Comparison of ENCODE assay signal across 8 cellular contexts in genomic region chr17:27247071-27247957, GRCh38. TPM values are rescaled to one million over a fixed set of nuclear protein-coding genes. Genes with fewer than 3 reads are reported as not detected.
DNase-seq lines count a peak whose midpoint lies in the region; ATAC-seq and TF ChIP-seq lines count a peak whose summit lies in the region.

No MANE protein-coding gene starts in this region.

- TF ChIP-seq POLR2A in testis (IDR thresholded peaks at IDR 0.05), result no peak

- ATAC-seq in GM19463 (IDR thresholded peaks at IDR 0.05; ENCODE audit: unreplicated experiment) (no peak), HG02870 (IDR thresholded peaks at IDR 0.05; ENCODE audit: unreplicated experiment) (no peak)

- H3K36me3 ChIP-seq in MG63 (no peaks in the 10 kb centered on the region), testis (ENCODE audit: low read depth, missing control alignments) (no peaks in the 10 kb centered on the region)

- TF ChIP-seq CTCF in testis (IDR thresholded peaks at IDR 0.05), result no peak

- no peak overlapping the region for H3K27ac Mint-ChIP-seq in activated T-helper 1 cell treated with anti-CD3 and anti-CD28 coated beads, Interleukin-12 subunit alpha, Interleukin-12 subunit beta, Interleukin-2, Interleukin-4 antibody, amounts not matched to agents 30 ng/mL and 10 ng/mL and 1 ng/mL, durations not matched to agents 14 hours and 24 hours and 36 hours

- H3K4me3 ChIP-seq in MG63, result no peak overlapping the region
- H3K4me3 ChIP-seq in testis, result no peak overlapping the region

- H3K27me3 Mint-ChIP-seq in activated T-helper 1 cell treated with anti-CD3 and anti-CD28 coated beads, Interleukin-12 subunit alpha, Interleukin-12 subunit beta, Interleukin-2, Interleukin-4 antibody, amounts not matched to agents 30 ng/mL and 10 ng/mL and 1 ng/mL, durations not matched to agents 14 hours and 24 hours and 36 hours (ENCODE audit: insufficient read depth), result peaks cover 40% of the 10 kb centered on the region

- H3K4me1 ChIP-seq in testis, result peaks cover 22% of the 10 kb centered on the region

- DNase-seq in MG63, result peak; percentile 92
- DNase-seq in amniotic stem cell (lab: John Stamatoyannopoulos, UW), result peak; percentile 37
- peak; percentile 62 for DNase-seq in hepatic stellate cell (ENCODE audit: low spot score)
- peak; percentile 90 for DNase-seq in testis
- no peak for DNase-seq in DMS 273 (lab: John Stamatoyannopoulos, UW; ENCODE audit: unreplicated experiment)
- no peak for DNase-seq in activated T-helper 1 cell treated with anti-CD3 and anti-CD28 coated beads, Interleukin-12 subunit alpha, Interleukin-12 subunit beta, Interleukin-2, Interleukin-4 antibody, amounts not matched to agents 30 ng/mL and 10 ng/mL and 1 ng/mL, durations not matched to agents 14 hours and 24 hours and 36 hours (ENCODE audit: low spot score)

- peaks cover 12% of the 10 kb centered on the region for H3K4me1 Mint-ChIP-seq in activated T-helper 1 cell treated with anti-CD3 and anti-CD28 coated beads, Interleukin-12 subunit alpha, Interleukin-12 subunit beta, Interleukin-2, Interleukin-4 antibody, amounts not matched to agents 30 ng/mL and 10 ng/mL and 1 ng/mL, durations not matched to agents 14 hours and 24 hours and 36 hours (ENCODE audit: low read depth)

- no peaks in the 10 kb centered on the region for H3K9me3 Mint-ChIP-seq in activated T-helper 1 cell treated with anti-CD3 and anti-CD28 coated beads, Interleukin-12 subunit alpha, Interleukin-12 subunit beta, Interleukin-2, Interleukin-4 antibody, amounts not matched to agents 30 ng/mL and 10 ng/mL and 1 ng/mL, durations not matched to agents 14 hours and 24 hours and 36 hours

- H3K9me3 ChIP-seq in MG63, result no peaks in the 10 kb centered on the region
- H3K9me3 ChIP-seq in testis, result no peaks in the 10 kb centered on the region

- no peaks in the 10 kb centered on the region for H3K27me3 ChIP-seq in MG63
- H3K27me3 ChIP-seq in testis, result no peaks in the 10 kb centered on the region

- intact Hi-C loops in testis (cut with DNase I; ENCODE audit: low total_unique reads), result loop anchor here (10.0 kb wide), 2 partner anchors 47 to 357 kb away; partner anchors contain the start of gene WSB1
- intact Hi-C loops in activated T-helper 1 cell treated with anti-CD3 and anti-CD28 coated beads, Interleukin-12 subunit alpha, Interleukin-12 subunit beta, Interleukin-2, Interleukin-4 antibody, amounts not matched to agents 30 ng/mL and 10 ng/mL and 1 ng/mL, durations not matched to agents 14 hours and 24 hours and 36 hours (cut with micrococcal nuclease), result no loop called here

- WGBS in testis, 2 donors, result 43 to 45% methylated on average over 7 of the region's 7 CpGs

- no peak overlapping the region for H3K4me3 Mint-ChIP-seq in activated T-helper 1 cell treated with anti-CD3 and anti-CD28 coated beads, Interleukin-12 subunit alpha, Interleukin-12 subunit beta, Interleukin-2, Interleukin-4 antibody, amounts not matched to agents 30 ng/mL and 10 ng/mL and 1 ng/mL, durations not matched to agents 14 hours and 24 hours and 36 hours

- peak overlapping the region in 1 of 2 donors; percentile 57 for H3K27ac ChIP-seq in testis

- H3K36me3 Mint-ChIP-seq in activated T-helper 1 cell treated with anti-CD3 and anti-CD28 coated beads, Interleukin-12 subunit alpha, Interleukin-12 subunit beta, Interleukin-2, Interleukin-4 antibody, amounts not matched to agents 30 ng/mL and 10 ng/mL and 1 ng/mL, durations not matched to agents 14 hours and 24 hours and 36 hours (ENCODE audit: low read depth), result no peaks in the 10 kb centered on the region

RNA-seq across cellular contexts. Expression of gene WSB1, which starts 46.6 kb away (rescaled TPM):
- 46.4 and 76.4 TPM in 2 replicates for total RNA-seq in MG63 (2014; rRNA removed; shearing (Covaris generic); ENCODE audit: low replicate concordance)
- total RNA-seq in testis, result 100 to 1,000 TPM; 160 to 189 TPM
- polyA plus RNA-seq in testis (ENCODE audit: insufficient read depth, low read depth, low replicate concordance), result 126 TPM
- 90.3 and 102 TPM in 2 replicates for total RNA-seq in activated T-helper 1 cell treated with anti-CD3 and anti-CD28 coated beads, Interleukin-12 subunit alpha, Interleukin-12 subunit beta, Interleukin-2, Interleukin-4 antibody, amounts not matched to agents 30 ng/mL and 10 ng/mL and 1 ng/mL, durations not matched to agents 14 hours and 24 hours and 36 hours

Comparison
In these comparisons a context has a peak if more than half of its experiments do, and no peak if none do; other contexts are left out.
1. DNase-seq: peak in MG63 (single experiment), amniotic stem cell (single experiment), hepatic stellate cell (single experiment) and testis (single experiment); none in DMS 273 (single experiment) and activated T-helper 1 cell treated with anti-CD3 and anti-CD28 coated beads, Interleukin-12 subunit alpha, Interleukin-12 subunit beta, Interleukin-2, Interleukin-4 antibody, amounts not matched to agents 30 ng/mL and 10 ng/mL and 1 ng/mL, durations not matched to agents 14 hours and 24 hours and 36 hours (single experiment).